Comparison of ENCODE assay signal across 8 cellular contexts in genomic region chr16:2267505-2267912, GRCh38. TPM values are rescaled to one million over a fixed set of nuclear protein-coding genes. Genes with fewer than 3 reads are reported as not detected.
DNase-seq lines count a peak whose midpoint lies in the region; ATAC-seq and TF ChIP-seq lines count a peak whose summit lies in the region.
"Not testable (repeated sequence)": the region's sequence is repeated elsewhere in the genome, so short reads cannot be mapped to it uniquely, and the experiment has no call there.

No MANE protein-coding gene starts in this region.

- H3K27me3 Mint-ChIP-seq in activated naive CD8-positive, alpha-beta T cell; naive B cell: not testable (repeated sequence)

- H3K27ac Mint-ChIP-seq in activated naive CD8-positive, alpha-beta T cell = peak overlapping the region; percentile 96
- H3K27ac Mint-ChIP-seq in naive B cell = peak overlapping the region; percentile 98 to 100 (median 98)

- TF ChIP-seq CTCF in GM12865 (IDR thresholded peaks at IDR 0.05; ENCODE audit: insufficient read depth, low read depth, low read length, missing control alignments); PC-3 (conservative IDR thresholded peaks at IDR 0.05; ENCODE audit: low read depth, low read length); fibroblast of villous mesenchyme (IDR thresholded peaks at IDR 0.05; ENCODE audit: insufficient read depth, low read depth, low read length): not testable (repeated sequence)

- H3K27me3 ChIP-seq in PC-3 (ENCODE audit: low read length); thymus (ENCODE audit: control insufficient read depth, insufficient read depth): not testable (repeated sequence)

- intact Hi-C loops in PC-3 (cut with micrococcal nuclease) = not testable (repeated sequence)

- POLR2A ChIA-PET in PC-3 (lab: Charles Lee; ENCODE audit: unreplicated experiment) = not testable (repeated sequence)

- peaks cover 74% of the 10 kb centered on the region for H3K79me2 ChIP-seq in PC-3 (ENCODE audit: low read length)

- H3K4me3 Mint-ChIP-seq in activated naive CD8-positive, alpha-beta T cell = peak overlapping the region; percentile 93
- peak overlapping the region; percentile 93 to 98 (median 96) for H3K4me3 Mint-ChIP-seq in naive B cell

- BruUV-seq in PC-3 (replicated peaks; lab: Mats Ljungman, UMichigan) = not testable (repeated sequence)

- CTCF ChIA-PET in PC-3 (lab: Charles Lee) = not testable (repeated sequence)

- H3K4me1 Mint-ChIP-seq in activated naive CD8-positive, alpha-beta T cell (ENCODE audit: low read depth) = peaks cover 35% of the 10 kb centered on the region
- peaks cover 24 to 49% (median 43%) of the 10 kb centered on the region in 3 donors for H3K4me1 Mint-ChIP-seq in naive B cell

- H3K4me1 ChIP-seq in PC-3 (ENCODE audit: insufficient read depth, low read length) = peaks cover 13% of the 10 kb centered on the region
- not testable (repeated sequence) for H3K4me1 ChIP-seq in thymus (ENCODE audit: control insufficient read depth, insufficient read depth, low read length)

- not testable (repeated sequence) for DNase-seq in GM12865 (ENCODE audit: low read depth); PC-3; fibroblast of villous mesenchyme (ENCODE audit: low read depth); naive B cell

- H3K9me3 ChIP-seq in PC-3 (ENCODE audit: low read length); thymus (ENCODE audit: control insufficient read depth): not testable (repeated sequence)

- H3K36me3 ChIP-seq in PC-3 (ENCODE audit: low read depth, low read length) (peaks cover 21% of the 10 kb centered on the region), thymus (ENCODE audit: control insufficient read depth, insufficient read depth) (peaks cover 19% of the 10 kb centered on the region)

- H3K9ac ChIP-seq in PC-3 (ENCODE audit: low read length) = peak overlapping the region; percentile 95

- not testable (repeated sequence) for H3F3A ChIP-seq in PC-3 (ENCODE audit: low read length, unreplicated experiment)

- peaks cover 33% of the 10 kb centered on the region for H4K20me1 ChIP-seq in PC-3 (ENCODE audit: low read length)

- H2AFZ ChIP-seq in PC-3 (ENCODE audit: low read length) = peak overlapping the region; percentile 82

- H3K4me3 ChIP-seq in GM12865 (ENCODE audit: low read depth, low read length) (peak overlapping the region; percentile 88), PC-3 (ENCODE audit: low read length) (peak overlapping the region; percentile 80), fibroblast of villous mesenchyme (ENCODE audit: low read depth, low read length) (peak overlapping the region; percentile 80), thymus (ENCODE audit: low read length) (peak overlapping the region; percentile 61)

- peak overlapping the region; percentile 93 for H3K4me2 ChIP-seq in PC-3 (ENCODE audit: low read length)

- H3K27ac ChIP-seq in PC-3 (ENCODE audit: low read length) (peak overlapping the region; percentile 89), thymus (ENCODE audit: low read depth) (peak overlapping the region; percentile 95)

- peak; percentile 60 for ATAC-seq in GM21619 (IDR thresholded peaks at IDR 0.05; ENCODE audit: unreplicated experiment)
- ATAC-seq in HG03342 (IDR thresholded peaks at IDR 0.05; ENCODE audit: unreplicated experiment) = peak; percentile 49
- peak; percentile 66 for ATAC-seq in PC-3
- peak; percentile 59 to 62 for ATAC-seq in naive B cell (ENCODE audit: low read depth in 2 of 2)

- not testable (repeated sequence) for H3K9me2 ChIP-seq in PC-3 (replicated peaks; ENCODE audit: low read length)

- not testable (repeated sequence) for H3K9me3 Mint-ChIP-seq in activated naive CD8-positive, alpha-beta T cell (ENCODE audit: low read depth); naive B cell

- not testable (repeated sequence) for H3K36me3 Mint-ChIP-seq in activated naive CD8-positive, alpha-beta T cell; naive B cell

- WGBS in thymus = under 1% methylated on average over 54 of the region's 54 CpGs

RNA-seq across cellular contexts. Expression of gene RNPS1, which starts 0.4 kb away (rescaled TPM):
- total RNA-seq in PC-3 (2014; rRNA removed) (131 and 154 TPM in 2 replicates), fibroblast of villous mesenchyme (85.7 and 95.0 TPM in 2 replicates)
- polyA plus RNA-seq in naive B cell (ENCODE audit: low read depth in 6 of 6) (100 to 1,000 TPM; 238 to 325 (median 252) TPM), thymus (130 TPM)

RNA-seq across cellular contexts. Expression of gene ECI1, which starts 16.1 kb away (rescaled TPM):
- total RNA-seq in PC-3 (2014; rRNA removed) = 71.7 and 90.5 TPM in 2 replicates
- 40.2 and 50.9 TPM in 2 replicates for total RNA-seq in fibroblast of villous mesenchyme
- polyA plus RNA-seq in naive B cell (ENCODE audit: low read depth in 6 of 6) = 10 to 100 TPM; 41.7 to 55.1 (median 48.6) TPM
- 47.0 TPM for polyA plus RNA-seq in thymus

RNA-seq across cellular contexts. Expression of gene DNASE1L2, which starts 31.3 kb away (rescaled TPM):
- total RNA-seq in PC-3 (2014; rRNA removed) = 1.6 and 2.7 TPM in 2 replicates
- 0.64 and 0.86 TPM in 2 replicates for total RNA-seq in fibroblast of villous mesenchyme
- under 1 TPM in 1 of 6 donors, not detected in 5; 0.30 TPM for polyA plus RNA-seq in naive B cell (ENCODE audit: low read depth in 6 of 6)
- 3.5 TPM for polyA plus RNA-seq in thymus

RNA-seq across cellular contexts. Expression of gene E4F1, which starts 44.1 kb away (rescaled TPM):
- total RNA-seq in PC-3 (2014; rRNA removed) = 49.0 and 57.7 TPM in 2 replicates
- 25.9 and 32.5 TPM in 2 replicates for total RNA-seq in fibroblast of villous mesenchyme
- 10 to 100 TPM in 2 of 6 donors, 1 to 10 TPM in 4; 6.4 to 16.1 (median 8.9) TPM for polyA plus RNA-seq in naive B cell (ENCODE audit: low read depth in 6 of 6)
- 42.3 TPM for polyA plus RNA-seq in thymus

RNA-seq across cellular contexts. Expression of gene PGP, which starts 52.9 kb away (rescaled TPM):
- 46.0 and 58.1 TPM in 2 replicates for total RNA-seq in PC-3 (2014; rRNA removed)
- 20.3 TPM in 2 replicates for total RNA-seq in fibroblast of villous mesenchyme
- polyA plus RNA-seq in naive B cell (ENCODE audit: low read depth in 6 of 6) = 10 to 100 TPM in 2 of 6 donors, 1 to 10 TPM in 4; 5.7 to 11.0 (median 9.5) TPM
- 12.9 TPM for polyA plus RNA-seq in thymus
